Comparison of ENCODE assay signal across 13 cellular contexts in genomic region chr1:191582169-191582568, GRCh38.
DNase-seq lines count a peak whose midpoint lies in the region; ATAC-seq, FAIRE-seq and TF ChIP-seq lines count a peak whose summit lies in the region.
"Had no signal": no experiment of that assay in that cellular context is flagged by ENCODE, and none has a peak within 500 bp of the region (broad histone marks: within the 10 kb centered on the region; RNA-seq: fewer than 3 reads in every experiment).

No MANE protein-coding gene starts in this region.

- H3K4me1 ChIP-seq in K562 (replicated peaks in 1 of 2; ENCODE audit: control insufficient read depth in 2 of 2, insufficient read depth in 2 of 2, low read length in 2 of 2) = peaks cover 0 to 6% of the 10 kb centered on the region in 2 experiments; a peak in 2 of 5 replicates
- no peaks in the 10 kb centered on the region for H3K4me1 ChIP-seq in neuronal stem cell (ENCODE audit: control insufficient read depth in 2 of 2, insufficient read depth in 1 of 2, low read depth in 1 of 2, low read length in 2 of 2)
- H3K4me1 ChIP-seq: neural progenitor cell had no signal

- peak in 40 of 76 experiments; percentile 4 to 85 (median 50) for DNase-seq in HUDEP-2 (lab: John Stamatoyannopoulos, UW; ENCODE audit: unreplicated experiment in 76 of 76)
- DNase-seq in K562 (ENCODE audit: extremely low read depth in 1 of 4, low spot score in 3 of 4) = peak in 1 of 4 experiments; percentile 44
- no peak for DNase-seq in neuronal stem cell (ENCODE audit: low spot score)
- no peak for DNase-seq in activated naive CD8-positive, alpha-beta T cell treated with anti-CD3 and anti-CD28 coated beads, Interleukin-2, amount 50 U/mL, for 24 hours
- DNase-seq in ecto neural progenitor cell (ENCODE audit: low spot score) = no peak
- DNase-seq: activated CD8-positive, alpha-beta memory T cell treated with anti-CD3 and anti-CD28 coated beads, Interleukin-2, amount 10 ng/mL, durations not matched to agents 7 days and 5 days; stimulated activated CD4-positive, alpha-beta T cell treated with anti-CD3 and anti-CD28 coated beads, Interleukin-12 subunit alpha, Interleukin-12 subunit beta, amount 100 ng/mL, for 4 hours; stimulated activated CD8-positive, alpha-beta memory T cell treated with anti-CD3 and anti-CD28 coated beads, Interleukin-4, amount 100 ng/mL, for 48 hours had no signal

- H3K27me3 ChIP-seq in K562 (ENCODE audit: control insufficient read depth in 2 of 2, insufficient read depth in 2 of 2, low read length in 2 of 2) = no peaks in the 10 kb centered on the region
- no peaks in the 10 kb centered on the region for H3K27me3 ChIP-seq in neuronal stem cell (ENCODE audit: control insufficient read depth in 3 of 3, insufficient read depth in 3 of 3, low read depth in 1 of 3, low read length in 3 of 3)
- H3K27me3 ChIP-seq: neural progenitor cell had no signal

- H4K91ac ChIP-seq in neuronal stem cell (ENCODE audit: low read depth, low read length, poor library complexity) = no peak overlapping the region

- H3K9ac ChIP-seq in K562 (ENCODE audit: insufficient read depth in 1 of 2, low read depth in 2 of 2, low read length in 2 of 2) = no peak overlapping the region
- no peak overlapping the region for H3K9ac ChIP-seq in neuronal stem cell (ENCODE audit: low read depth, low read length, poor library complexity)
- H3K9ac ChIP-seq: neural progenitor cell had no signal

- H3K9me3 Mint-ChIP-seq in activated naive CD8-positive, alpha-beta T cell treated with anti-CD3 and anti-CD28 coated beads, Interleukin-2, amount 50 U/mL, for 24 hours = peaks cover 13% of the 10 kb centered on the region

- no peak for FAIRE-seq in K562 (lab: Jason Lieb, UNC)

- no peak overlapping the region for H2BK5ac ChIP-seq in neuronal stem cell (ENCODE audit: low read length)

- H3K9me3 ChIP-seq in K562 (replicated peaks; ENCODE audit: control insufficient read depth, insufficient read depth, low read depth, low read length) (0 out of 2 replicates have a peak, but pooled peaks cover 3% of the 10 kb centered on the region), neuronal stem cell (replicated peaks in 1 of 2; ENCODE audit: control insufficient read depth in 2 of 2, insufficient read depth in 1 of 2, low read depth in 1 of 2, low read length in 2 of 2) (peaks cover 0 to 1% of the 10 kb centered on the region in 2 donors)

- H4K20me1 ChIP-seq in K562 (replicated peaks; ENCODE audit: control insufficient read depth, insufficient read depth, low read length) = no peaks in the 10 kb centered on the region

- POLR2A ChIA-PET in K562 (lab: Yijun Ruan, JAX) = no interaction called here

- H3K14ac ChIP-seq in neuronal stem cell (ENCODE audit: low read length) = no peak overlapping the region

- H3K27ac Mint-ChIP-seq in activated naive CD8-positive, alpha-beta T cell treated with anti-CD3 and anti-CD28 coated beads, Interleukin-2, amount 50 U/mL, for 24 hours = no peak overlapping the region
- H3K27ac Mint-ChIP-seq: activated CD8-positive, alpha-beta memory T cell treated with anti-CD3 and anti-CD28 coated beads, Interleukin-2, amount 10 ng/mL, durations not matched to agents 7 days and 5 days; neural progenitor cell had no signal

- intact Hi-C loops in K562 (cut with micrococcal nuclease) = no loop called here

- ATAC-seq in GM19351 (IDR thresholded peaks at IDR 0.05; ENCODE audit: unreplicated experiment) (peak; percentile 75), HG02852 (IDR thresholded peaks at IDR 0.05; ENCODE audit: unreplicated experiment) (peak; percentile 84), K562 (peak; percentile 60), GM19324 (IDR thresholded peaks at IDR 0.05; ENCODE audit: low FRiP score, unreplicated experiment) (no peak)
- ATAC-seq in activated naive CD8-positive, alpha-beta T cell treated with anti-CD3 and anti-CD28 coated beads, Interleukin-2, amount 50 U/mL, for 24 hours = no peak
- ATAC-seq: activated CD8-positive, alpha-beta memory T cell treated with anti-CD3 and anti-CD28 coated beads, Interleukin-2, amount 10 ng/mL, durations not matched to agents 7 days and 5 days; left lobe of liver had no signal

- in situ Hi-C loops in K562 (cut with MboI) = no loop called here

- TF ChIP-seq CTCF in K562 (IDR thresholded peaks at IDR 0.05 in 2 of 3, conservative IDR thresholded peaks at IDR 0.05 in 1 of 3; ENCODE audit: insufficient read depth in 2 of 3, low read depth in 1 of 3, low read length in 3 of 3) = no peak

- H3K4me2 ChIP-seq in K562 (ENCODE audit: insufficient read depth, low read length) (no peak overlapping the region), neuronal stem cell (ENCODE audit: insufficient read depth, low read length, poor library complexity, severe bottlenecking) (no peak overlapping the region)
- H3K4me2 ChIP-seq: neural progenitor cell had no signal

- H3K4me3 Mint-ChIP-seq in activated naive CD8-positive, alpha-beta T cell treated with anti-CD3 and anti-CD28 coated beads, Interleukin-2, amount 50 U/mL, for 24 hours = no peak overlapping the region
- H3K4me3 Mint-ChIP-seq: activated CD8-positive, alpha-beta memory T cell treated with anti-CD3 and anti-CD28 coated beads, Interleukin-2, amount 10 ng/mL, durations not matched to agents 7 days and 5 days; neural progenitor cell had no signal

- H3K4ac ChIP-seq in neuronal stem cell (ENCODE audit: low read length) = no peak overlapping the region

- 0% methylated on average over 1 of the region's 1 CpG for WGBS in K562 (ENCODE audit: insufficient coverage, low coverage, missing lambda C conversion rate)
- no CpG with 5 or more reads among the region's 1 CpG for WGBS in neuronal stem cell (ENCODE audit: extremely low coverage in 2 of 2, insufficient read length in 2 of 2, insufficient replicate concordance in 1 of 2), 2 donors

- no peak; a peak in 1 of 4 replicates for TF ChIP-seq RAD21 in K562 (CRISPR knock-in tag; conservative IDR thresholded peaks at IDR 0.05 in 1 of 2, IDR thresholded peaks at IDR 0.05 in 1 of 2)

- no peak overlapping the region for H3K27ac ChIP-seq in K562 (ENCODE audit: extremely low read depth, low read depth, low read length)
- H3K27ac ChIP-seq in neuronal stem cell (replicated peaks; ENCODE audit: low read length) = no peak overlapping the region
- H3K27ac ChIP-seq: neural progenitor cell had no signal

- no peak overlapping the region for H3K18ac ChIP-seq in neuronal stem cell (ENCODE audit: low read length)

- H2AK5ac ChIP-seq in neuronal stem cell (ENCODE audit: low read depth, low read length) = no peak overlapping the region

- no peak overlapping the region for H3K23ac ChIP-seq in neuronal stem cell (ENCODE audit: low read depth, low read length, poor library complexity)

- no peaks in the 10 kb centered on the region for H3K79me2 ChIP-seq in K562 (ENCODE audit: control insufficient read depth, insufficient read depth, low read length)

- no peak overlapping the region for H2BK120ac ChIP-seq in neuronal stem cell (ENCODE audit: low read depth, low read length)

- H3K36me3 ChIP-seq in K562 (ENCODE audit: control insufficient read depth, insufficient read depth, low read length) (no peaks in the 10 kb centered on the region), neuronal stem cell (replicated peaks in 1 of 2; ENCODE audit: control insufficient read depth in 2 of 2, insufficient read depth in 2 of 2, low read length in 2 of 2) (no peaks in the 10 kb centered on the region)
- H3K36me3 ChIP-seq: neural progenitor cell had no signal

- no peak for TF ChIP-seq POLR2A in K562 (conservative IDR thresholded peaks at IDR 0.05)

- no peak overlapping the region for H2BK12ac ChIP-seq in neuronal stem cell (ENCODE audit: low read length)

- no peaks in the 10 kb centered on the region for H3K27me3 Mint-ChIP-seq in activated naive CD8-positive, alpha-beta T cell treated with anti-CD3 and anti-CD28 coated beads, Interleukin-2, amount 50 U/mL, for 24 hours
- H3K27me3 Mint-ChIP-seq: activated CD8-positive, alpha-beta memory T cell treated with anti-CD3 and anti-CD28 coated beads, Interleukin-2, amount 10 ng/mL, durations not matched to agents 7 days and 5 days had no signal

- H3K9me1 ChIP-seq in K562 (ENCODE audit: control insufficient read depth, insufficient read depth, low read length) = no peaks in the 10 kb centered on the region

- BruUV-seq in K562 (replicated peaks; lab: Mats Ljungman, UMichigan) = no TSS peak

- CTCF ChIA-PET in K562 (lab: Yijun Ruan, JAX; ENCODE audit: low intra/inter-chr PET ratio) = no interaction called here

- H3K4me3 ChIP-seq in K562 (no peak overlapping the region), neuronal stem cell (ENCODE audit: low read length in 2 of 2) (no peak overlapping the region)
- H3K4me3 ChIP-seq: neural progenitor cell had no signal

- TF ChIP-seq EP300 in K562 (IDR thresholded peaks at IDR 0.05; ENCODE audit: low read length) = peak; percentile 70

- H2BK15ac ChIP-seq in neuronal stem cell (ENCODE audit: low read length) = no peak overlapping the region

- H3K79me1 ChIP-seq in neuronal stem cell (ENCODE audit: low read depth, low read length) = no peaks in the 10 kb centered on the region

- no peaks in the 10 kb centered on the region for H3K36me3 Mint-ChIP-seq in activated naive CD8-positive, alpha-beta T cell treated with anti-CD3 and anti-CD28 coated beads, Interleukin-2, amount 50 U/mL, for 24 hours (ENCODE audit: low read depth)
- H3K36me3 Mint-ChIP-seq: activated CD8-positive, alpha-beta memory T cell treated with anti-CD3 and anti-CD28 coated beads, Interleukin-2, amount 10 ng/mL, durations not matched to agents 7 days and 5 days; neural progenitor cell had no signal

- H4K8ac ChIP-seq in neuronal stem cell (ENCODE audit: low read depth, low read length) = no peak overlapping the region

- no peaks in the 10 kb centered on the region for H3K4me1 Mint-ChIP-seq in activated naive CD8-positive, alpha-beta T cell treated with anti-CD3 and anti-CD28 coated beads, Interleukin-2, amount 50 U/mL, for 24 hours
- H3K4me1 Mint-ChIP-seq: activated CD8-positive, alpha-beta memory T cell treated with anti-CD3 and anti-CD28 coated beads, Interleukin-2, amount 10 ng/mL, durations not matched to agents 7 days and 5 days had no signal

- H2AFZ ChIP-seq in K562 (ENCODE audit: low read depth, low read length) (no peak overlapping the region), neuronal stem cell (ENCODE audit: low read length) (no peak overlapping the region)
- H2AFZ ChIP-seq: neural progenitor cell had no signal

TF ChIP-seq in K562, 482 proteins besides CTCF, POLR2A, EP300 and RAD21 (continues in another document):
- 0 out of 2 replicates have a peak, but pooled peaks have one; percentile 65 for TF ChIP-seq GATAD2A (IDR thresholded peaks at IDR 0.05)
- TF ChIP-seq ELF2 (CRISPR knock-in tag; IDR thresholded peaks at IDR 0.05) = no peak
- TF ChIP-seq SP1 (CRISPR knock-in tag; IDR thresholded peaks at IDR 0.05) = no peak
- TF ChIP-seq ZNF76 (CRISPR knock-in tag; IDR thresholded peaks at IDR 0.05; ENCODE audit: borderline replicate concordance) = no peak
- TF ChIP-seq ZNF253 (CRISPR knock-in tag; conservative IDR thresholded peaks at IDR 0.05) = no peak
- TF ChIP-seq NCOR1 (IDR thresholded peaks at IDR 0.05) = peak; percentile 77
- TF ChIP-seq ZNF764 (CRISPR knock-in tag; IDR thresholded peaks at IDR 0.05; ENCODE audit: low read depth) = no peak

Comparison
In these comparisons a context has a peak if more than half of its experiments do, and no peak if none do; other contexts are left out.
1. ATAC-seq: peak in GM19351 (single experiment), HG02852 (single experiment) and K562 (single experiment); none in GM19324 (single experiment) and activated naive CD8-positive, alpha-beta T cell treated with anti-CD3 and anti-CD28 coated beads, Interleukin-2, amount 50 U/mL, for 24 hours (single experiment).
2. DNase-seq: peak in HUDEP-2 (40 of 76); none in neuronal stem cell (single experiment), activated naive CD8-positive, alpha-beta T cell treated with anti-CD3 and anti-CD28 coated beads, Interleukin-2, amount 50 U/mL, for 24 hours (single experiment) and ecto neural progenitor cell (single experiment).